In genomic region chrX:77795124-77795523, GRCh38 we compare ENCODE assay signal across 28 cellular contexts.
"Had no signal": no experiment of that assay in that cellular context is flagged by ENCODE, and none has a peak within 500 bp of the region (broad histone marks: within the 10 kb centered on the region; RNA-seq: fewer than 3 reads in every experiment).

No MANE protein-coding gene starts in this region.

- DNase-seq: activated B cell treated with CpG ODN at 0.5 μM for 24 hours; activated CD4-positive, alpha-beta memory T cell treated with anti-CD3 and anti-CD28 coated beads for 36 hours; activated CD4-positive, alpha-beta T cell treated with anti-CD3 and anti-CD28 coated beads for 4 hours; activated CD4-positive, alpha-beta T cell treated with anti-CD3 and anti-CD28 coated beads, Interleukin-2, amount 10 ng/mL, durations not matched to agents 24 days and 14 days; activated CD4-positive, alpha-beta T cell treated with anti-CD3 and anti-CD28 coated beads, Interleukin-2, amount 50 U/mL, for 1 hour; activated CD4-positive, alpha-beta T cell treated with anti-CD3 and anti-CD28 coated beads, Interleukin-2, amount 50 U/mL, for 4 hours; activated CD4-positive, CD25-positive, alpha-beta regulatory T cell treated with anti-CD3 and anti-CD28 coated beads, Interleukin-2, amount 50 U/mL, for 72 hours; activated CD8-positive, alpha-beta memory T cell treated with anti-CD3 and anti-CD28 coated beads, Interleukin-2, amount 50 U/mL, for 4 hours; activated CD8-positive, alpha-beta T cell treated with anti-CD3 and anti-CD28 coated beads for 36 hours; activated effector memory CD4-positive, alpha-beta T cell treated with Interleukin-2 at 50 U/mL for 16 hours; activated gamma-delta T cell; activated naive CD4-positive, alpha-beta T cell treated with anti-CD3 and anti-CD28 coated beads, Interleukin-2, amount 10 ng/mL, durations not matched to agents 7 days and 5 days; activated naive CD4-positive, alpha-beta T cell treated with Interleukin-2 at 50 U/mL for 16 hours; activated naive CD8-positive, alpha-beta T cell treated with anti-CD3 and anti-CD28 coated beads, Interleukin-2, amount 10 ng/mL, durations not matched to agents 7 days and 5 days; activated naive CD8-positive, alpha-beta T cell treated with anti-CD3 and anti-CD28 coated beads, Interleukin-2, amount 50 U/mL, for 24 hours; activated T-cell treated with anti-CD3 and anti-CD28 coated beads for 4 hours; activated T-cell treated with anti-CD3 and anti-CD28 coated beads, Interleukin-2, amount 50 U/mL, for 1 hour; activated T-cell treated with anti-CD3 and anti-CD28 coated beads, Interleukin-2, amount 50 U/mL, for 4 hours; amniotic stem cell; aorta; body of pancreas; brain microvascular endothelial cell; central memory CD4-positive, alpha-beta T cell; T-helper 2 cell; T-helper 9 cell had no signal

- FAIRE-seq: TTC549 had no signal

- H3K9me3 ChIP-seq: body of pancreas, breast epithelium had no signal

- H3K27ac ChIP-seq: body of pancreas, brain microvascular endothelial cell, breast epithelium, VCaP had no signal

- H3K4me1 ChIP-seq: body of pancreas, breast epithelium had no signal

- H3K4me3 ChIP-seq: body of pancreas, breast epithelium had no signal

- H3K36me3 ChIP-seq: brain microvascular endothelial cell, breast epithelium had no signal

- H3K27me3 ChIP-seq: body of pancreas, brain microvascular endothelial cell, breast epithelium had no signal

- ATAC-seq: activated CD8-positive, alpha-beta T cell treated with anti-CD3 and anti-CD28 coated beads for 36 hours; activated naive CD8-positive, alpha-beta T cell treated with anti-CD3 and anti-CD28 coated beads, Interleukin-2, amount 50 U/mL, for 24 hours; activated T-cell treated with anti-CD3 and anti-CD28 coated beads, Interleukin-2, amount 50 U/mL, for 4 hours; body of pancreas had no signal
